In genomic region chr17:4854181-4854681, GRCh38 we compare ENCODE assay signal across 12 cellular contexts. TPM values are rescaled to one million over a fixed set of nuclear protein-coding genes. Genes with fewer than 3 reads are reported as not detected.
A peak's percentile ranks its signal among the peaks of the same experiment; 100 is the strongest.
DNase-seq lines count a peak whose midpoint lies in the region; ATAC-seq and TF ChIP-seq lines count a peak whose summit lies in the region.
"Had no signal": no experiment of that assay in that cellular context is flagged by ENCODE, and none has a peak within 500 bp of the region (broad histone marks: within the 10 kb centered on the region; RNA-seq: fewer than 3 reads in every experiment).

No MANE protein-coding gene starts in this region.

- H3K4me1 Mint-ChIP-seq in activated naive CD8-positive, alpha-beta T cell treated with anti-CD3 and anti-CD28 coated beads for 36 hours: peaks cover 14% of the 10 kb centered on the region
- H3K4me1 Mint-ChIP-seq in activated naive CD8-positive, alpha-beta T cell treated with anti-CD3 and anti-CD28 coated beads, Interleukin-2, amount 50 U/mL, for 24 hours: peaks cover 22% of the 10 kb centered on the region
- H3K4me1 Mint-ChIP-seq in activated T-helper 1 cell treated with anti-CD3 and anti-CD28 coated beads, Interleukin-12 subunit alpha, Interleukin-12 subunit beta, Interleukin-2, Interleukin-4 antibody, amounts not matched to agents 30 ng/mL and 10 ng/mL and 1 ng/mL, durations not matched to agents 14 hours and 24 hours and 36 hours (ENCODE audit: low read depth): peaks cover 42% of the 10 kb centered on the region

- intact Hi-C loops in activated T-helper 1 cell treated with anti-CD3 and anti-CD28 coated beads, Interleukin-12 subunit alpha, Interleukin-12 subunit beta, Interleukin-2, Interleukin-4 antibody, amounts not matched to agents 30 ng/mL and 10 ng/mL and 1 ng/mL, durations not matched to agents 14 hours and 24 hours and 36 hours (cut with micrococcal nuclease): no loop called here
- intact Hi-C loops in upper lobe of right lung (cut with DNase I): no loop called here

- H3K4me3 ChIP-seq in upper lobe of right lung: no peak overlapping the region
- no peak overlapping the region for H3K4me3 ChIP-seq in H7 (ENCODE audit: insufficient read depth, low read depth, low read length)
- H3K4me3 ChIP-seq: testis had no signal

- H3K27me3 Mint-ChIP-seq in activated naive CD8-positive, alpha-beta T cell treated with anti-CD3 and anti-CD28 coated beads for 36 hours: peaks cover 8% of the 10 kb centered on the region
- no peaks in the 10 kb centered on the region for H3K27me3 Mint-ChIP-seq in activated naive CD8-positive, alpha-beta T cell treated with anti-CD3 and anti-CD28 coated beads, Interleukin-2, amount 50 U/mL, for 24 hours
- H3K27me3 Mint-ChIP-seq in activated T-helper 1 cell treated with anti-CD3 and anti-CD28 coated beads, Interleukin-12 subunit alpha, Interleukin-12 subunit beta, Interleukin-2, Interleukin-4 antibody, amounts not matched to agents 30 ng/mL and 10 ng/mL and 1 ng/mL, durations not matched to agents 14 hours and 24 hours and 36 hours (ENCODE audit: insufficient read depth): no peaks in the 10 kb centered on the region

- H3K27ac Mint-ChIP-seq in activated naive CD8-positive, alpha-beta T cell treated with anti-CD3 and anti-CD28 coated beads for 36 hours: peak overlapping the region; percentile 58
- H3K27ac Mint-ChIP-seq in activated naive CD8-positive, alpha-beta T cell treated with anti-CD3 and anti-CD28 coated beads, Interleukin-2, amount 50 U/mL, for 24 hours: no peak overlapping the region
- H3K27ac Mint-ChIP-seq in activated T-helper 1 cell treated with anti-CD3 and anti-CD28 coated beads, Interleukin-12 subunit alpha, Interleukin-12 subunit beta, Interleukin-2, Interleukin-4 antibody, amounts not matched to agents 30 ng/mL and 10 ng/mL and 1 ng/mL, durations not matched to agents 14 hours and 24 hours and 36 hours: peak overlapping the region; percentile 67

- peaks cover 52% of the 10 kb centered on the region for H3K4me1 ChIP-seq in upper lobe of right lung

- no peak overlapping the region for H3K4me3 Mint-ChIP-seq in activated naive CD8-positive, alpha-beta T cell treated with anti-CD3 and anti-CD28 coated beads for 36 hours
- H3K4me3 Mint-ChIP-seq in activated naive CD8-positive, alpha-beta T cell treated with anti-CD3 and anti-CD28 coated beads, Interleukin-2, amount 50 U/mL, for 24 hours: no peak overlapping the region
- no peak overlapping the region for H3K4me3 Mint-ChIP-seq in activated T-helper 1 cell treated with anti-CD3 and anti-CD28 coated beads, Interleukin-12 subunit alpha, Interleukin-12 subunit beta, Interleukin-2, Interleukin-4 antibody, amounts not matched to agents 30 ng/mL and 10 ng/mL and 1 ng/mL, durations not matched to agents 14 hours and 24 hours and 36 hours

- H3K27me3 ChIP-seq in upper lobe of right lung (no peaks in the 10 kb centered on the region), H7 (ENCODE audit: control insufficient read depth, insufficient read depth, low read length) (no peaks in the 10 kb centered on the region)
- H3K27me3 ChIP-seq: testis had no signal

- H3K36me3 ChIP-seq in upper lobe of right lung (no peaks in the 10 kb centered on the region), H7 (replicated peaks; ENCODE audit: control insufficient read depth, insufficient read depth, low read length) (no peaks in the 10 kb centered on the region)

- TF ChIP-seq CTCF in upper lobe of right lung (IDR thresholded peaks at IDR 0.05): no peak

- no peaks in the 10 kb centered on the region for H3K9me3 ChIP-seq in upper lobe of right lung
- H3K9me3 ChIP-seq: testis had no signal

- peak overlapping the region; percentile 48 for H3K27ac ChIP-seq in upper lobe of right lung
- H3K27ac ChIP-seq: testis had no signal

- H3K9me3 Mint-ChIP-seq in activated naive CD8-positive, alpha-beta T cell treated with anti-CD3 and anti-CD28 coated beads for 36 hours: peaks cover 7% of the 10 kb centered on the region
- peaks cover 6% of the 10 kb centered on the region for H3K9me3 Mint-ChIP-seq in activated naive CD8-positive, alpha-beta T cell treated with anti-CD3 and anti-CD28 coated beads, Interleukin-2, amount 50 U/mL, for 24 hours
- H3K9me3 Mint-ChIP-seq in activated T-helper 1 cell treated with anti-CD3 and anti-CD28 coated beads, Interleukin-12 subunit alpha, Interleukin-12 subunit beta, Interleukin-2, Interleukin-4 antibody, amounts not matched to agents 30 ng/mL and 10 ng/mL and 1 ng/mL, durations not matched to agents 14 hours and 24 hours and 36 hours: peaks cover 7% of the 10 kb centered on the region

- no peak for DNase-seq in activated naive CD8-positive, alpha-beta T cell treated with anti-CD3 and anti-CD28 coated beads for 36 hours
- DNase-seq in activated naive CD8-positive, alpha-beta T cell treated with anti-CD3 and anti-CD28 coated beads, Interleukin-2, amount 50 U/mL, for 24 hours: no peak
- no peak for DNase-seq in activated T-helper 1 cell treated with anti-CD3 and anti-CD28 coated beads, Interleukin-12 subunit alpha, Interleukin-12 subunit beta, Interleukin-2, Interleukin-4 antibody, amounts not matched to agents 30 ng/mL and 10 ng/mL and 1 ng/mL, durations not matched to agents 14 hours and 24 hours and 36 hours (ENCODE audit: low spot score)
- DNase-seq in iris pigment epithelial cell (ENCODE audit: low read depth): peak; percentile 50
- DNase-seq in upper lobe of right lung: no peak
- no peak for DNase-seq in H7
- DNase-seq: CD4-positive, CD25-positive, alpha-beta regulatory T cell; NCI-H1092 treated with DMSO at 0.1 percent for 48 hours; stimulated activated CD4-positive, alpha-beta T cell treated with anti-CD3 and anti-CD28 coated beads, Interleukin-4, amount 100 ng/mL, for 1 hour; testis had no signal

- ATAC-seq in activated naive CD8-positive, alpha-beta T cell treated with anti-CD3 and anti-CD28 coated beads, Interleukin-2, amount 50 U/mL, for 24 hours: no peak
- ATAC-seq in upper lobe of right lung (no peak), GM19452 (IDR thresholded peaks at IDR 0.05; ENCODE audit: unreplicated experiment) (no peak), GM19023 (IDR thresholded peaks at IDR 0.05; ENCODE audit: unreplicated experiment) (no peak)

- peaks cover 14% of the 10 kb centered on the region for H3K36me3 Mint-ChIP-seq in activated naive CD8-positive, alpha-beta T cell treated with anti-CD3 and anti-CD28 coated beads for 36 hours
- H3K36me3 Mint-ChIP-seq in activated naive CD8-positive, alpha-beta T cell treated with anti-CD3 and anti-CD28 coated beads, Interleukin-2, amount 50 U/mL, for 24 hours (ENCODE audit: low read depth): peaks cover 7% of the 10 kb centered on the region
- peaks cover 26% of the 10 kb centered on the region for H3K36me3 Mint-ChIP-seq in activated T-helper 1 cell treated with anti-CD3 and anti-CD28 coated beads, Interleukin-12 subunit alpha, Interleukin-12 subunit beta, Interleukin-2, Interleukin-4 antibody, amounts not matched to agents 30 ng/mL and 10 ng/mL and 1 ng/mL, durations not matched to agents 14 hours and 24 hours and 36 hours (ENCODE audit: low read depth)

RNA-seq across cellular contexts. Expression of gene MINK1, which starts 21.1 kb away (rescaled TPM):
- total RNA-seq in activated naive CD8-positive, alpha-beta T cell treated with anti-CD3 and anti-CD28 coated beads for 36 hours: 10 to 100 TPM; 34.7 to 37.7 TPM
- total RNA-seq in activated T-helper 1 cell treated with anti-CD3 and anti-CD28 coated beads, Interleukin-12 subunit alpha, Interleukin-12 subunit beta, Interleukin-2, Interleukin-4 antibody, amounts not matched to agents 30 ng/mL and 10 ng/mL and 1 ng/mL, durations not matched to agents 14 hours and 24 hours and 36 hours: 66.5 and 67.5 TPM in 2 replicates
- total RNA-seq in upper lobe of right lung: 121 TPM
- 42.4 and 58.2 TPM in 2 replicates for total RNA-seq in H7 (2014; rRNA removed; shearing (Covaris generic))

RNA-seq across cellular contexts. Expression of gene C17orf107, which starts 45.1 kb away (rescaled TPM):
- 1 to 10 TPM; 2.2 to 2.3 TPM for total RNA-seq in activated naive CD8-positive, alpha-beta T cell treated with anti-CD3 and anti-CD28 coated beads for 36 hours
- total RNA-seq in activated T-helper 1 cell treated with anti-CD3 and anti-CD28 coated beads, Interleukin-12 subunit alpha, Interleukin-12 subunit beta, Interleukin-2, Interleukin-4 antibody, amounts not matched to agents 30 ng/mL and 10 ng/mL and 1 ng/mL, durations not matched to agents 14 hours and 24 hours and 36 hours: 1.3 and 1.8 TPM in 2 replicates
- total RNA-seq in upper lobe of right lung: 2.7 TPM
- 7.6 and 7.8 TPM in 2 replicates for total RNA-seq in H7 (2014; rRNA removed; shearing (Covaris generic))

RNA-seq across cellular contexts. Expression of gene PLD2, which starts 47.3 kb away (rescaled TPM):
- total RNA-seq in activated naive CD8-positive, alpha-beta T cell treated with anti-CD3 and anti-CD28 coated beads for 36 hours: 1 to 10 TPM; 4.2 to 5.4 TPM
- total RNA-seq in activated T-helper 1 cell treated with anti-CD3 and anti-CD28 coated beads, Interleukin-12 subunit alpha, Interleukin-12 subunit beta, Interleukin-2, Interleukin-4 antibody, amounts not matched to agents 30 ng/mL and 10 ng/mL and 1 ng/mL, durations not matched to agents 14 hours and 24 hours and 36 hours: 16.7 and 22.2 TPM in 2 replicates
- 33.4 TPM for total RNA-seq in upper lobe of right lung
- total RNA-seq in H7 (2014; rRNA removed; shearing (Covaris generic)): 36.5 and 42.6 TPM in 2 replicates

RNA-seq across cellular contexts. Expression of gene CHRNE, which starts 48.7 kb away (rescaled TPM):
- under 1 TPM; 0.42 to 0.47 TPM for total RNA-seq in activated naive CD8-positive, alpha-beta T cell treated with anti-CD3 and anti-CD28 coated beads for 36 hours
- 0.52 and 0.61 TPM in 2 replicates for total RNA-seq in activated T-helper 1 cell treated with anti-CD3 and anti-CD28 coated beads, Interleukin-12 subunit alpha, Interleukin-12 subunit beta, Interleukin-2, Interleukin-4 antibody, amounts not matched to agents 30 ng/mL and 10 ng/mL and 1 ng/mL, durations not matched to agents 14 hours and 24 hours and 36 hours
- 0.98 TPM for total RNA-seq in upper lobe of right lung
- total RNA-seq in H7 (2014; rRNA removed; shearing (Covaris generic)): 0.67 and 0.69 TPM in 2 replicates
